In genomic region chr2:152582081-152582480, GRCh38 we compare ENCODE assay signal across 22 cellular contexts.
DNase-seq lines count a peak whose midpoint lies in the region; ATAC-seq and TF ChIP-seq lines count a peak whose summit lies in the region.
"Had no signal": no experiment of that assay in that cellular context is flagged by ENCODE, and none has a peak within 500 bp of the region (broad histone marks: within the 10 kb centered on the region; RNA-seq: fewer than 3 reads in every experiment).

No MANE protein-coding gene starts in this region.

- no peak overlapping the region for H3K4me2 ChIP-seq in osteoblast (ENCODE audit: insufficient read depth, low read length)
- H3K4me2 ChIP-seq: KMS-11, SK-N-SH had no signal

- H3K4me1 ChIP-seq in osteoblast (ENCODE audit: insufficient read depth, low read length) = peaks cover 60% of the 10 kb centered on the region
- H3K4me1 ChIP-seq: Caco-2 had no signal

- no peaks in the 10 kb centered on the region for H3K9me3 ChIP-seq in osteoblast (ENCODE audit: low read depth, low read length)
- H3K9me3 ChIP-seq: Caco-2, SK-N-SH had no signal

- no peaks in the 10 kb centered on the region for H4K20me1 ChIP-seq in osteoblast (ENCODE audit: insufficient read depth, low read length)

- TF ChIP-seq CTCF in endothelial cell (IDR thresholded peaks at IDR 0.05; ENCODE audit: unreplicated experiment) (no peak), osteoblast (IDR thresholded peaks at IDR 0.05; ENCODE audit: extremely low read depth, low read depth, low read length) (no peak)

- H3K4me1 Mint-ChIP-seq in endothelial cell (ENCODE audit: unreplicated experiment) = peaks cover 21% of the 10 kb centered on the region
- H3K4me1 Mint-ChIP-seq: IgD-negative memory B cell had no signal

- no peak overlapping the region for H3K4me3 Mint-ChIP-seq in endothelial cell (ENCODE audit: unreplicated experiment)
- H3K4me3 Mint-ChIP-seq: CD8-positive, alpha-beta T cell; IgD-negative memory B cell had no signal

- H3K36me3 Mint-ChIP-seq in endothelial cell (ENCODE audit: low read depth, unreplicated experiment) = no peaks in the 10 kb centered on the region
- H3K36me3 Mint-ChIP-seq: CD8-positive, alpha-beta T cell had no signal

- H3K4me3 ChIP-seq in osteoblast (ENCODE audit: insufficient read depth, low read length) = no peak overlapping the region
- H3K4me3 ChIP-seq: GM12878 had no signal

- no peaks in the 10 kb centered on the region for H3K79me2 ChIP-seq in osteoblast (ENCODE audit: insufficient read depth, low read length)

- no peaks in the 10 kb centered on the region for H3K9me3 Mint-ChIP-seq in endothelial cell (ENCODE audit: unreplicated experiment)
- H3K9me3 Mint-ChIP-seq: CD8-positive, alpha-beta T cell; IgD-negative memory B cell had no signal

- H3K27ac Mint-ChIP-seq in endothelial cell (ENCODE audit: unreplicated experiment) = peak overlapping the region; percentile 70
- H3K27ac Mint-ChIP-seq: CD8-positive, alpha-beta T cell; IgD-negative memory B cell had no signal

- H3K27ac ChIP-seq in angular gyrus (ENCODE audit: low read depth, low read length) (peak overlapping the region; percentile 89), osteoblast (ENCODE audit: low read depth, low read length) (peak overlapping the region; percentile 67)
- H3K27ac ChIP-seq: HL-60, KMS-11 had no signal

- no peak overlapping the region for H2AFZ ChIP-seq in osteoblast (ENCODE audit: low read length)

- H3K36me3 ChIP-seq in osteoblast (ENCODE audit: insufficient read depth, low read length) = no peaks in the 10 kb centered on the region

- H3K27me3 ChIP-seq in osteoblast (ENCODE audit: insufficient read depth, low read length) = no peaks in the 10 kb centered on the region

- no peak for ATAC-seq in GM21423 (IDR thresholded peaks at IDR 0.05; ENCODE audit: unreplicated experiment)
- ATAC-seq: CD8-positive, alpha-beta T cell; GM12878; HCT116; PC-3 had no signal

- H3K27me3 Mint-ChIP-seq in endothelial cell (ENCODE audit: unreplicated experiment) = no peaks in the 10 kb centered on the region
- H3K27me3 Mint-ChIP-seq: IgD-negative memory B cell had no signal

- DNase-seq in D341Med (ENCODE audit: low spot score) (peak; percentile 34), endothelial cell (ENCODE audit: low spot score) (no peak), osteoblast (ENCODE audit: insufficient read length, low spot score, missing footprints) (no peak), NCI-H524 treated with DMSO at 0.1 percent for 48 hours (lab: John Stamatoyannopoulos, UW) (no peak), AG20443 (ENCODE audit: low spot score) (no peak)
- DNase-seq in activated effector memory CD4-positive, alpha-beta T cell treated with anti-CD3 and anti-CD28 coated beads, Interleukin-2, amount 50 U/mL, for 16 hours = no peak
- DNase-seq: Caco-2; CD8-positive, alpha-beta T cell; DMS 273 treated with DMSO at 0.1 percent for 48 hours; EL; GDM1; MM.1S; NCI-H510A; PC-3; SK-N-SH had no signal
